1 cellular context compared by ENCODE assay signal in genomic region chr3:142223282-142223681, GRCh38.
TF ChIP-seq lines count a peak whose summit lies in the region.

No MANE protein-coding gene starts in this region.

TF ChIP-seq in GM23338, 12 proteins besides CTCF, POLR2A, EP300 and RAD21 (continued from another document):
- TF ChIP-seq ZNF462 (CRISPR knock-in tag; IDR thresholded peaks at IDR 0.05) (no peak), NANOG (IDR thresholded peaks at IDR 0.05; ENCODE audit: borderline replicate concordance) (no peak)
